1 cellular context compared by ENCODE assay signal in genomic region chr22:50447576-50448551, GRCh38.
TF ChIP-seq lines count a peak whose summit lies in the region.

No MANE protein-coding gene starts in this region.

TF ChIP-seq in K562, 482 proteins besides CTCF, POLR2A, EP300 and RAD21:
- no peak for TF ChIP-seq ZKSCAN8 (CRISPR knock-in tag; IDR thresholded peaks at IDR 0.05)
- TF ChIP-seq POLR2G (IDR thresholded peaks at IDR 0.05; ENCODE audit: low read depth, low read length): peak; percentile 12
- TF ChIP-seq RBM22 (IDR thresholded peaks at IDR 0.05; ENCODE audit: low read depth, low read length, poor library complexity, severe bottlenecking): peak; percentile 26
